Comparison of ENCODE assay signal across 1 cellular context in genomic region chr2:15119722-15120175, GRCh38.
TF ChIP-seq lines count a peak whose summit lies in the region.

No MANE protein-coding gene starts in this region.

TF ChIP-seq in WTC11, 78 proteins besides CTCF, POLR2A, EP300 and RAD21 (continued from another document):
- TF ChIP-seq, protein P1, sequence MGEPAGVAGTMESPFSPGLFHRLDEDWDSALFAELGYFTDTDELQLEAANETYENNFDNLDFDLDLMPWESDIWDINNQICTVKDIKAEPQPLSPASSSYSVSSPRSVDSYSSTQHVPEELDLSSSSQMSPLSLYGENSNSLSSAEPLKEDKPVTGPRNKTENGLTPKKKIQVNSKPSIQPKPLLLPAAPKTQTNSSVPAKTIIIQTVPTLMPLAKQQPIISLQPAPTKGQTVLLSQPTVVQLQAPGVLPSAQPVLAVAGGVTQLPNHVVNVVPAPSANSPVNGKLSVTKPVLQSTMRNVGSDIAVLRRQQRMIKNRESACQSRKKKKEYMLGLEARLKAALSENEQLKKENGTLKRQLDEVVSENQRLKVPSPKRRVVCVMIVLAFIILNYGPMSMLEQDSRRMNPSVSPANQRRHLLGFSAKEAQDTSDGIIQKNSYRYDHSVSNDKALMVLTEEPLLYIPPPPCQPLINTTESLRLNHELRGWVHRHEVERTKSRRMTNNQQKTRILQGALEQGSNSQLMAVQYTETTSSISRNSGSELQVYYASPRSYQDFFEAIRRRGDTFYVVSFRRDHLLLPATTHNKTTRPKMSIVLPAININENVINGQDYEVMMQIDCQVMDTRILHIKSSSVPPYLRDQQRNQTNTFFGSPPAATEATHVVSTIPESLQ (CRISPR knock-in tag; IDR thresholded peaks at IDR 0.05): no peak
- TF ChIP-seq ZNF423 (CRISPR knock-in tag; IDR thresholded peaks at IDR 0.05) (peak; percentile 96), ZNF121 (CRISPR knock-in tag; IDR thresholded peaks at IDR 0.05) (no peak), ZNF396 (CRISPR knock-in tag; IDR thresholded peaks at IDR 0.05; ENCODE audit: borderline replicate concordance) (peak; percentile 16; the same call in 1 of the 2 replicates), TEAD1 (CRISPR knock-in tag; IDR thresholded peaks at IDR 0.05) (peak; percentile 76; the same call in 1 of the 2 replicates), NR3C1 (CRISPR knock-in tag; conservative IDR thresholded peaks at IDR 0.05; ENCODE audit: low read depth) (no peak), ZNF416 (CRISPR knock-in tag; IDR thresholded peaks at IDR 0.05) (no peak), JUN (CRISPR knock-in tag; IDR thresholded peaks at IDR 0.05) (no peak), ZNF219 (CRISPR knock-in tag; IDR thresholded peaks at IDR 0.05; ENCODE audit: borderline replicate concordance) (no peak), FOXK1 (CRISPR knock-in tag; IDR thresholded peaks at IDR 0.05) (peak; percentile 34; the same call in 1 of the 2 replicates)
- TF ChIP-seq, protein P2, sequence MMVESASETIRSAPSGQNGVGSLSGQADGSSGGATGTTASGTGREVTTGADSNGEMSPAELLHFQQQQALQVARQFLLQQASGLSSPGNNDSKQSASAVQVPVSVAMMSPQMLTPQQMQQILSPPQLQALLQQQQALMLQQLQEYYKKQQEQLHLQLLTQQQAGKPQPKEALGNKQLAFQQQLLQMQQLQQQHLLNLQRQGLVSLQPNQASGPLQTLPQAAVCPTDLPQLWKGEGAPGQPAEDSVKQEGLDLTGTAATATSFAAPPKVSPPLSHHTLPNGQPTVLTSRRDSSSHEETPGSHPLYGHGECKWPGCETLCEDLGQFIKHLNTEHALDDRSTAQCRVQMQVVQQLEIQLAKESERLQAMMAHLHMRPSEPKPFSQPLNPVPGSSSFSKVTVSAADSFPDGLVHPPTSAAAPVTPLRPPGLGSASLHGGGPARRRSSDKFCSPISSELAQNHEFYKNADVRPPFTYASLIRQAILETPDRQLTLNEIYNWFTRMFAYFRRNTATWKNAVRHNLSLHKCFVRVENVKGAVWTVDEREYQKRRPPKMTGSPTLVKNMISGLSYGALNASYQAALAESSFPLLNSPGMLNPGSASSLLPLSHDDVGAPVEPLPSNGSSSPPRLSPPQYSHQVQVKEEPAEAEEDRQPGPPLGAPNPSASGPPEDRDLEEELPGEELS (CRISPR knock-in tag; IDR thresholded peaks at IDR 0.05): 0 out of 2 replicates have a peak, but pooled peaks have one; percentile 37
- TF ChIP-seq, protein P3, sequence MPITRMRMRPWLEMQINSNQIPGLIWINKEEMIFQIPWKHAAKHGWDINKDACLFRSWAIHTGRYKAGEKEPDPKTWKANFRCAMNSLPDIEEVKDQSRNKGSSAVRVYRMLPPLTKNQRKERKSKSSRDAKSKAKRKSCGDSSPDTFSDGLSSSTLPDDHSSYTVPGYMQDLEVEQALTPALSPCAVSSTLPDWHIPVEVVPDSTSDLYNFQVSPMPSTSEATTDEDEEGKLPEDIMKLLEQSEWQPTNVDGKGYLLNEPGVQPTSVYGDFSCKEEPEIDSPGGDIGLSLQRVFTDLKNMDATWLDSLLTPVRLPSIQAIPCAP (CRISPR knock-in tag; IDR thresholded peaks at IDR 0.05): no peak
